Comparison of ENCODE assay signal across 8 cellular contexts in the genomic region with DNA sequence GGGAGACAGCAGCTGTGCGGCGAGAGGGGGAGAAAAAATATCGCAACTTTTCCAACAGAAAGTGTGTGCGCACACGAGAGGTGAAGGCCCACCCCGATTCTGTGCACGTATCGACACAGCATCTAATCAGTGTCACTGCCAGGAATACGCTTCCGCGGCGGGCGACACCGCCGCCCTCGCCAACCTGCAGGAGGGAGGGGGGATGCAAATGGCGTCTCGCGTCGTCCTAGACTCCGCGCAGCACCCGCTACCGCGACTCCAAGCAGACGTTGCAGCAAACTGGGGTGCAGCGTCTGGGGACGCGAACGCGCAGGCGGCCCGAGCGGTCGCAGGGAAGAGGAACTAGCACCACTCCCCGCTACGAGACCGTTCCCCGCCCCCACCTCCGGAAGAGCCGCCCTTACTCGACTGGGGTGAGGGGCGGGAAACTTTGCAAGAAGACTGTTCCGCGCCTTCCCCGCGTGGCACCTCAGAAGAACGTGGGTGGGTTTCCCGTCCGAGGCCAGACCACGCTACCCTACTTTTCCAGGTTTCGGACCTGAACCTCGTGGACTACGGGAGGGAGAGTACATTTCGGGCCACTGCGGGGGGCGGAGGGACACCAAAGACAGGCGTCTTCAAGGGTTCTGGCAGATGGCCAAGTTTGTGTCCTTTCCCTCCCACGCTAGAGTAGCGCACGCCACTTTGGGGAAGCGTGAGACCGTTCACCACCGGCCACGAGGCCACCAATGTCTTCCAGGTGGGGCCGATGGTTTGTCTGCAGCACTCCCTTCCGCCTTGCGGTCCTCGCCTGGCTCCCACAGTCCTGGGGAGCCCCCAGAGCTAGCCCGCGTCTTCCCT.
DNase-seq lines count a peak whose midpoint lies in the region; ATAC-seq and TF ChIP-seq lines count a peak whose summit lies in the region.

No MANE protein-coding gene starts in this region.

- intact Hi-C loops in naive thymus-derived CD4-positive, alpha-beta T cell (cut with micrococcal nuclease) = loop anchor here (1.0 to 10.0 kb wide), 14 partner anchors 22 to 1369 kb away; partner anchors contain the start of genes DDX3X (in 1 of the 2) and USP9X (in 1 of the 2)

- TF ChIP-seq CTCF in GM13977 (IDR thresholded peaks at IDR 0.05; ENCODE audit: extremely low read depth, insufficient read depth, missing control alignments) = no peak
- no peak for TF ChIP-seq CTCF in epithelial cell of proximal tubule (conservative IDR thresholded peaks at IDR 0.05; ENCODE audit: low read depth, low read length)

- peak; percentile 57 for ATAC-seq in HG02885 (IDR thresholded peaks at IDR 0.05; ENCODE audit: poor library complexity, unreplicated experiment)
- peak; percentile 58 for ATAC-seq in naive thymus-derived CD4-positive, alpha-beta T cell
- no peak for ATAC-seq in GM18517 (IDR thresholded peaks at IDR 0.05; ENCODE audit: unreplicated experiment)

- H3K36me3 ChIP-seq in NT2/D1 (ENCODE audit: insufficient read depth, insufficient read length, low read length) (no peaks in the 10 kb centered on the region), stomach smooth muscle (ENCODE audit: control insufficient read depth in 2 of 2, insufficient read depth in 2 of 2, low read length in 2 of 2) (no peaks in the 10 kb centered on the region)
- H3K36me3 ChIP-seq in naive thymus-derived CD4-positive, alpha-beta T cell (ENCODE audit: control insufficient read depth in 2 of 3, insufficient read depth in 3 of 3, low read length in 3 of 3) = no peaks in the 10 kb centered on the region

- H3K27ac Mint-ChIP-seq in naive thymus-derived CD4-positive, alpha-beta T cell = peak overlapping the region; percentile 96 to 100 (median 98)

- H3K27me3 ChIP-seq in NT2/D1 (ENCODE audit: insufficient read depth, insufficient read length) (peaks cover 28% of the 10 kb centered on the region), stomach smooth muscle (ENCODE audit: control insufficient read depth in 1 of 2, insufficient read depth in 2 of 2, low read length in 2 of 2) (peaks cover 0 to 26% of the 10 kb centered on the region in 2 donors)
- no peaks in the 10 kb centered on the region for H3K27me3 ChIP-seq in naive thymus-derived CD4-positive, alpha-beta T cell (ENCODE audit: control insufficient read depth in 2 of 2, insufficient read depth in 2 of 2, low read length in 2 of 2)

- peaks cover 0 to 5% (median 0%) of the 10 kb centered on the region in 11 donors for H3K9me3 Mint-ChIP-seq in naive thymus-derived CD4-positive, alpha-beta T cell

- H3K9ac ChIP-seq in NT2/D1 (ENCODE audit: insufficient read length, low read depth) (peak overlapping the region; percentile 95), stomach smooth muscle (ENCODE audit: low read length in 2 of 2) (peak overlapping the region; percentile 74 to 78)

- no peaks in the 10 kb centered on the region for H3K27me3 Mint-ChIP-seq in naive thymus-derived CD4-positive, alpha-beta T cell

- H3K27ac ChIP-seq in naive thymus-derived CD4-positive, alpha-beta T cell (ENCODE audit: low read depth, low read length) = peak overlapping the region; percentile 98
- H3K27ac ChIP-seq in stomach smooth muscle (ENCODE audit: low read length) = peak overlapping the region; percentile 90

- H3K36me3 Mint-ChIP-seq in naive thymus-derived CD4-positive, alpha-beta T cell = no peaks in the 10 kb centered on the region

- POLR2A ChIA-PET in naive thymus-derived CD4-positive, alpha-beta T cell (lab: Charles Lee) = interaction anchor here (0.5 to 5.2 kb wide), 22 partner anchors 8 to 476 kb away, joined by 3 to 66 read pairs (median 6); partner anchors contain the start of gene BCOR

- H3K9me3 ChIP-seq in NT2/D1 (ENCODE audit: insufficient read depth, low read length) = no peaks in the 10 kb centered on the region
- H3K9me3 ChIP-seq in naive thymus-derived CD4-positive, alpha-beta T cell (ENCODE audit: control insufficient read depth in 2 of 3, low read length in 3 of 3) = no peaks in the 10 kb centered on the region
- H3K9me3 ChIP-seq in stomach smooth muscle (ENCODE audit: control insufficient read depth in 2 of 2, low read length in 2 of 2) = no peaks in the 10 kb centered on the region

- CTCF ChIA-PET in naive thymus-derived CD4-positive, alpha-beta T cell (lab: Charles Lee) = interaction anchor here (1.0 to 2.2 kb wide), 3 partner anchors 8 to 91 kb away, joined by 3 to 10 read pairs (median 6); no protein-coding TSS in a partner anchor

- in situ Hi-C loops in GM13977 (cut with MboI; ENCODE audit: low pct_unique_long_range_greater_than_20kb, low sequenced_read_pairs, unreplicated experiment) = no loop called here

- DNase-seq in GM13977 (ENCODE audit: low spot score) = peak; percentile 80
- DNase-seq in NT2/D1 (ENCODE audit: low read depth, low spot score) = no peak
- DNase-seq in activated T-cell treated with anti-CD3 and anti-CD28 coated beads for 1 hour (ENCODE audit: low read depth) = peak; percentile 67
- DNase-seq in epithelial cell of proximal tubule (ENCODE audit: low read depth) = no peak
- DNase-seq in naive thymus-derived CD4-positive, alpha-beta T cell = peak; percentile 60 to 91 (median 83)

- H3K4me1 ChIP-seq in NT2/D1 (ENCODE audit: insufficient read depth, insufficient read length) (no peaks in the 10 kb centered on the region), stomach smooth muscle (ENCODE audit: control insufficient read depth, insufficient read depth, low read length) (peaks cover 44% of the 10 kb centered on the region)
- H3K4me1 ChIP-seq in naive thymus-derived CD4-positive, alpha-beta T cell (ENCODE audit: control insufficient read depth in 2 of 2, insufficient read depth in 2 of 2, low read length in 2 of 2) = peaks cover 14 to 19% of the 10 kb centered on the region in 2 donors

- H3K4me3 ChIP-seq in NT2/D1 (ENCODE audit: insufficient read length, low read depth) (peak overlapping the region; percentile 69), epithelial cell of proximal tubule (ENCODE audit: low read depth, low read length) (peak overlapping the region; percentile 64), stomach smooth muscle (ENCODE audit: low read length in 2 of 2) (peak overlapping the region; percentile 64 to 74)
- H3K4me3 ChIP-seq in naive thymus-derived CD4-positive, alpha-beta T cell (ENCODE audit: low read length) = peak overlapping the region; percentile 73

- peaks cover 5 to 47% (median 37%) of the 10 kb centered on the region in 7 donors for H3K4me1 Mint-ChIP-seq in naive thymus-derived CD4-positive, alpha-beta T cell

- H3K4me3 Mint-ChIP-seq in naive thymus-derived CD4-positive, alpha-beta T cell = peak overlapping the region; percentile 89 to 93 (median 90)

Comparison
In these comparisons a context has a peak if more than half of its experiments do, and no peak if none do; other contexts are left out.
1. DNase-seq: peak in GM13977 (single experiment), activated T-cell treated with anti-CD3 and anti-CD28 coated beads for 1 hour (single experiment) and naive thymus-derived CD4-positive, alpha-beta T cell (9 of 9); none in NT2/D1 (single experiment) and epithelial cell of proximal tubule (single experiment).
2. Peak in every context shown above with its lines, with median percentiles within 50 percentile points of each other: H3K4me3 ChIP-seq.